ENCODE assay signal across 9 cellular contexts in the genomic region with DNA sequence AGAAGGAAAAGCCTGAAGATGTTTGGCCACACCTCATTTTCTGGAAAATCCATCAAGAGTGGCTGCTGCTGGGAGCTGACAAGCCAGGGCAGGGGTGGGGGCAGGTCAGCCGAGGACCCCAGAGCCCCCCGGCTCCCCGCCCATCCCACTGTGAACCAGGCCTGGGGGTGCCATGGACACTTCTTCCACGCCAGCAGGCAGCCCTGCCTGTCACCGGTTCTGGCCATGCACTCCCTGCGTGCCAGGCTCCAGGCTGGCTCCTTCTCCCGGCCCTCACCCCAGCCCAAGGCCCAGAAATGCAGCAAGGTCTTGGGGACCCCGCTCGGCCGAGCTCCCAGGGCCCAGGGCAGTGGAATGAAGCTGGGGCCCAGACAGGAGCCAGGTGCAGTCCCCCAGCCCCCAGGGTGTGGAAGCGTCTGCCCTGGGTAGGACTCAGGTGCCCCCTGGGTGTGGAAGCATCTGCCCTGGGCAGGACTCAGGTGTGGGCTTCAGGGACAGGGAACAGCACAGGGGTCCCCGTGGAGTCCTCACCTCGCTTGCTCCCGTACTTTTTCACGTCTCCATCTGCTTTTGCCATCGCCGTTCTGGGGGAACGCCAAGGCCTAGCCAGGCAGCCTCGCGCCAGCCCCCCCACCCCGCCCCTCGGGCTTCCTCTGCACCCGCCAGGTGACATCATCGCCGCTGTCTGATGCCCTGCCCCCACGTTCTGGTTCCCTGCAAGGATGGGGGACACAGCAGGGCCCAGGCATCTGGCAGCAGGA. TPM values are rescaled to one million over a fixed set of nuclear protein-coding genes. Genes with fewer than 3 reads are reported as not detected.
DNase-seq lines count a peak whose midpoint lies in the region; ATAC-seq, FAIRE-seq and TF ChIP-seq lines count a peak whose summit lies in the region.
"Not testable (repeated sequence)": the region's sequence is repeated elsewhere in the genome, so short reads cannot be mapped to it uniquely, and the experiment has no call there.
"Had no signal": no experiment of that assay in that cellular context is flagged by ENCODE, and none has a peak within 500 bp of the region (broad histone marks: within the 10 kb centered on the region; RNA-seq: fewer than 3 reads in every experiment).

No MANE protein-coding gene starts in this region.

- TF ChIP-seq CTCF in ascending aorta (IDR thresholded peaks at IDR 0.05); esophagus squamous epithelium (IDR thresholded peaks at IDR 0.05); heart right ventricle (IDR thresholded peaks at IDR 0.05); kidney (IDR thresholded peaks at IDR 0.05; ENCODE audit: borderline replicate concordance, extremely low read depth, insufficient read depth); prostate gland (IDR thresholded peaks at IDR 0.05); stomach (IDR thresholded peaks at IDR 0.05); tibial artery (IDR thresholded peaks at IDR 0.05): not testable (repeated sequence)

- not testable (repeated sequence) for H3K36me3 ChIP-seq in ascending aorta; esophagus squamous epithelium; heart right ventricle; kidney (ENCODE audit: control insufficient read depth in 1 of 2, insufficient read depth in 2 of 2, low read length in 2 of 2); prostate gland; stomach; tibial artery; aorta (ENCODE audit: control insufficient read depth in 1 of 2, insufficient read depth in 2 of 2, low read length in 1 of 2)

- H3K27me3 ChIP-seq in ascending aorta; esophagus squamous epithelium; heart right ventricle; prostate gland (replicated peaks; ENCODE audit: insufficient read depth); stomach; tibial artery; aorta (ENCODE audit: control insufficient read depth in 1 of 2, insufficient read depth in 2 of 2, low read length in 1 of 2): not testable (repeated sequence)

- peak overlapping the region; percentile 94 to 99 for H3K27ac ChIP-seq in ascending aorta
- peak overlapping the region; percentile 42 to 94 (median 94) for H3K27ac ChIP-seq in esophagus squamous epithelium
- peak overlapping the region; percentile 64 to 100 (median 98) for H3K27ac ChIP-seq in heart right ventricle
- not testable (repeated sequence) for H3K27ac ChIP-seq in kidney (ENCODE audit: low read depth in 2 of 2, low read length in 2 of 2)
- peak overlapping the region; percentile 84 to 92 for H3K27ac ChIP-seq in prostate gland
- peak overlapping the region in 4 of 5 donors; percentile 90 to 96 (median 93) for H3K27ac ChIP-seq in stomach
- H3K27ac ChIP-seq in tibial artery = peak overlapping the region; percentile 98
- peak overlapping the region; percentile 87 to 98 for H3K27ac ChIP-seq in aorta (ENCODE audit: low read depth in 1 of 2, low read length in 2 of 2)

- H3K9me3 ChIP-seq in ascending aorta; esophagus squamous epithelium; heart right ventricle; kidney (ENCODE audit: control insufficient read depth in 1 of 2, low read length in 2 of 2); prostate gland; stomach; tibial artery; aorta (ENCODE audit: control insufficient read depth, low read length): not testable (repeated sequence)

- H3K4me3 ChIP-seq in ascending aorta (peak overlapping the region; percentile 47 to 62), heart right ventricle (peak overlapping the region in 5 of 10 donors; percentile 6 to 55 (median 20)), tibial artery (peak overlapping the region; percentile 49 to 56)
- not testable (repeated sequence) for H3K4me3 ChIP-seq in esophagus squamous epithelium; kidney (ENCODE audit: low read length in 2 of 2); prostate gland; stomach; aorta (ENCODE audit: low read length in 2 of 2)

- H3K9ac ChIP-seq in kidney (ENCODE audit: low read length in 2 of 2) = not testable (repeated sequence)

- not testable (repeated sequence) for TF ChIP-seq EP300 in stomach (IDR thresholded peaks at IDR 0.05)

- H3K4me1 ChIP-seq in ascending aorta (peaks cover 29 to 49% of the 10 kb centered on the region in 2 donors), esophagus squamous epithelium (peaks cover 43 to 80% (median 64%) of the 10 kb centered on the region in 3 donors), heart right ventricle (peaks cover 52 to 75% (median 66%) of the 10 kb centered on the region in 9 donors), kidney (ENCODE audit: control insufficient read depth in 1 of 2, insufficient read depth in 1 of 2, low read depth in 1 of 2, low read length in 2 of 2) (peaks cover 0 to 16% of the 10 kb centered on the region in 2 donors), prostate gland (replicated peaks) (peaks cover 32% of the 10 kb centered on the region), stomach (peaks cover 38 to 83% (median 63%) of the 10 kb centered on the region in 4 donors), tibial artery (peaks cover 14 to 80% (median 66%) of the 10 kb centered on the region in 4 donors)
- H3K4me1 ChIP-seq in aorta (ENCODE audit: control insufficient read depth in 1 of 2, insufficient read depth in 2 of 2, low read length in 2 of 2) = not testable (repeated sequence)

- intact Hi-C loops in ascending aorta (cut with DNase I); esophagus squamous epithelium (cut with DNase I); heart right ventricle (cut with DNase I); kidney (cut with DNase I); prostate gland (cut with DNase I); stomach (cut with DNase I; ENCODE audit: low total_unique reads); tibial artery (cut with DNase I; ENCODE audit: low total_unique reads); aorta (cut with DNase I): not testable (repeated sequence)

- not testable (repeated sequence) for FAIRE-seq in kidney (lab: Jason Lieb, UNC)

- WGBS in esophagus squamous epithelium, 2 donors = 60% methylated on average over 1 of the region's 26 CpGs; no CpG with 5 or more reads in 1 of the 2 donors
- WGBS in heart right ventricle, 2 donors = 41 to 54% methylated on average over 16 to 19 of the region's 26 CpGs
- 54% methylated on average over 13 of the region's 26 CpGs for WGBS in prostate gland
- 67 to 82% (median 76%) methylated on average over 7 to 21 of the region's 26 CpGs for WGBS in stomach, 5 donors
- 4 to 8% methylated on average over 16 to 22 of the region's 26 CpGs for WGBS in aorta, 2 donors

- TF ChIP-seq POLR2A in esophagus squamous epithelium (IDR thresholded peaks at IDR 0.05); prostate gland (IDR thresholded peaks at IDR 0.05); stomach (IDR thresholded peaks at IDR 0.05): not testable (repeated sequence)

- peak in 5 of 8 donors; percentile 16 to 33 (median 19) for ATAC-seq in heart right ventricle
- peak; percentile 36 for ATAC-seq in aorta (ENCODE audit: low FRiP score)

- not testable (repeated sequence) for DNase-seq in ascending aorta (ENCODE audit: low spot score in 2 of 2); esophagus squamous epithelium (lab: John Stamatoyannopoulos, UW); heart right ventricle; prostate gland (ENCODE audit: low spot score); stomach; aorta
- DNase-seq in kidney = peak; percentile 46
- DNase-seq in tibial artery = peak in 1 of 2 donors; percentile 84

RNA-seq across cellular contexts. Expression of a gene that starts 12.6 kb away (rescaled TPM):
- total RNA-seq in ascending aorta (551 TPM), esophagus squamous epithelium (100 to 1,000 TPM in 1 of 4 donors, 10 to 100 TPM in 3; 34.1 to 123 (median 64.1) TPM), heart right ventricle (100 to 1,000 TPM in 6 of 10 donors, 10 to 100 TPM in 4; 79.3 to 122 (median 104) TPM), kidney (88.3 TPM), prostate gland (100 to 1,000 TPM; 205 to 349 TPM), stomach (100 to 1,000 TPM in 3 of 5 donors, 10 to 100 TPM in 2; 88.5 to 776 (median 459) TPM), aorta (100 to 1,000 TPM; 325 to 337 TPM)
- polyA plus RNA-seq in heart right ventricle (100 to 1,000 TPM in 1 of 2 donors, 10 to 100 TPM in 1; 76.7 to 114 TPM), kidney (ENCODE audit: insufficient read depth, low read depth, low replicate concordance) (16.2 TPM), stomach (10 to 100 TPM; 10.4 to 58.9 (median 22.7) TPM), aorta (100 to 1,000 TPM in 1 of 2 donors, 10 to 100 TPM in 1; 42.8 to 270 TPM)

RNA-seq across cellular contexts. Expression of a gene that starts 25.3 kb away (rescaled TPM):
- not detected for total RNA-seq in ascending aorta
- total RNA-seq in esophagus squamous epithelium = 1 to 10 TPM in 2 of 4 donors, under 1 TPM in 2; 0.26 to 4.2 (median 0.99) TPM
- 1 to 10 TPM in 8 of 10 donors, under 1 TPM in 2; 0.74 to 4.3 (median 1.6) TPM for total RNA-seq in heart right ventricle
- polyA plus RNA-seq in heart right ventricle = 1 to 10 TPM in 1 of 2 donors, under 1 TPM in 1; 0.26 to 6.4 TPM
- 1.5 TPM for total RNA-seq in kidney
- 3.0 TPM for polyA plus RNA-seq in kidney (ENCODE audit: insufficient read depth, low read depth, low replicate concordance)
- 1 to 10 TPM; 1.8 to 5.1 TPM for total RNA-seq in prostate gland
- total RNA-seq in stomach = 100 to 1,000 TPM in 1 of 5 donors, 10 to 100 TPM in 1, not detected in 3; 27.2 to 114 TPM
- 10 to 100 TPM; 15.1 to 63.4 (median 20.3) TPM for polyA plus RNA-seq in stomach
- under 1 TPM in 1 of 2 donors, not detected in 1; 0.51 TPM for total RNA-seq in aorta
- 1 to 10 TPM; 2.5 to 4.8 TPM for polyA plus RNA-seq in aorta
- total RNA-seq: CD4-positive, alpha-beta T cell had no signal

RNA-seq across cellular contexts. Expression of a gene that starts 32.5 kb away (rescaled TPM):
- total RNA-seq in ascending aorta = 39.6 TPM
- 10 to 100 TPM; 46.9 to 79.6 (median 73.2) TPM for total RNA-seq in esophagus squamous epithelium
- 10 to 100 TPM; 16.9 to 44.9 (median 23.8) TPM for total RNA-seq in heart right ventricle
- polyA plus RNA-seq in heart right ventricle = 10 to 100 TPM; 14.6 to 28.2 TPM
- 66.8 TPM for total RNA-seq in kidney
- 26.1 TPM for polyA plus RNA-seq in kidney (ENCODE audit: insufficient read depth, low read depth, low replicate concordance)
- 10 to 100 TPM; 40.0 to 51.5 TPM for total RNA-seq in prostate gland
- total RNA-seq in stomach = 100 to 1,000 TPM in 1 of 5 donors, 10 to 100 TPM in 4; 20.9 to 204 (median 58.9) TPM
- 10 to 100 TPM; 27.1 to 39.5 (median 37.3) TPM for polyA plus RNA-seq in stomach
- 10 to 100 TPM; 47.7 to 54.4 TPM for total RNA-seq in aorta
- polyA plus RNA-seq in aorta = 10 to 100 TPM; 24.4 to 38.0 TPM
